9 cellular contexts compared by ENCODE assay signal in genomic region chr1:182617734-182618288, GRCh38. TPM values are rescaled to one million over a fixed set of nuclear protein-coding genes. Genes with fewer than 3 reads are reported as not detected.
DNase-seq lines count a peak whose midpoint lies in the region; ATAC-seq and TF ChIP-seq lines count a peak whose summit lies in the region.
"Had no signal": no experiment of that assay in that cellular context is flagged by ENCODE, and none has a peak within 500 bp of the region (broad histone marks: within the 10 kb centered on the region; RNA-seq: fewer than 3 reads in every experiment).

No MANE protein-coding gene starts in this region.

- peaks cover 12% of the 10 kb centered on the region for H3K27me3 ChIP-seq in fibroblast of lung (ENCODE audit: control insufficient read depth, insufficient read depth, low read length)
- H3K27me3 ChIP-seq: right lobe of liver had no signal

- H3K27ac Mint-ChIP-seq in T-helper 1 cell treated with Interleukin-12 subunit alpha and Interleukin-12 subunit beta and Interleukin-4 antibody, amounts not matched to agents 30 μg/mL and 1 μg/mL, for 36 hours: peak overlapping the region; percentile 81
- peak overlapping the region; percentile 90 for H3K27ac Mint-ChIP-seq in stimulated activated effector memory CD8-positive, alpha-beta T cell treated with anti-CD3 and anti-CD28 coated beads, Interleukin-12 subunit alpha, Interleukin-12 subunit beta, amount 100 ng/mL, for 72 hours

- no peak overlapping the region for H3K4me2 ChIP-seq in fibroblast of lung (ENCODE audit: extremely low read depth, insufficient read depth, low read length)

- H3K36me3 ChIP-seq in fibroblast of lung (ENCODE audit: control insufficient read depth, insufficient read depth, low read length): no peaks in the 10 kb centered on the region
- H3K36me3 ChIP-seq: right lobe of liver had no signal

- peaks cover 10% of the 10 kb centered on the region for H3K9me3 Mint-ChIP-seq in T-helper 1 cell treated with Interleukin-12 subunit alpha and Interleukin-12 subunit beta and Interleukin-4 antibody, amounts not matched to agents 30 μg/mL and 1 μg/mL, for 36 hours
- H3K9me3 Mint-ChIP-seq in stimulated activated effector memory CD8-positive, alpha-beta T cell treated with anti-CD3 and anti-CD28 coated beads, Interleukin-12 subunit alpha, Interleukin-12 subunit beta, amount 100 ng/mL, for 72 hours: peaks cover 3% of the 10 kb centered on the region

- H4K20me1 ChIP-seq in fibroblast of lung (ENCODE audit: control insufficient read depth, extremely low read depth, insufficient read depth, low read length): no peaks in the 10 kb centered on the region

- H3K4me3 ChIP-seq in fibroblast of lung (replicated peaks in 1 of 4; ENCODE audit: control extremely low read depth in 1 of 4, insufficient read depth in 1 of 4, low read depth in 3 of 4, low read length in 4 of 4): no peak overlapping the region
- H3K4me3 ChIP-seq: right lobe of liver had no signal

- H3K4me1 Mint-ChIP-seq in T-helper 1 cell treated with Interleukin-12 subunit alpha and Interleukin-12 subunit beta and Interleukin-4 antibody, amounts not matched to agents 30 μg/mL and 1 μg/mL, for 36 hours (ENCODE audit: low read depth): peaks cover 62% of the 10 kb centered on the region
- peaks cover 66% of the 10 kb centered on the region for H3K4me1 Mint-ChIP-seq in stimulated activated effector memory CD8-positive, alpha-beta T cell treated with anti-CD3 and anti-CD28 coated beads, Interleukin-12 subunit alpha, Interleukin-12 subunit beta, amount 100 ng/mL, for 72 hours

- H3K4me1 ChIP-seq in fibroblast of lung (ENCODE audit: control insufficient read depth, extremely low read depth, insufficient read depth, low read length): peaks cover 2% of the 10 kb centered on the region

- no peak for DNase-seq in T-helper 1 cell
- peak; percentile 64 for DNase-seq in NCI-H748 (lab: John Stamatoyannopoulos, UW; ENCODE audit: unreplicated experiment)
- DNase-seq in fibroblast of lung (ENCODE audit: low read depth in 2 of 2): peak; percentile 32 to 57
- no peak for DNase-seq in stimulated activated effector memory CD8-positive, alpha-beta T cell treated with anti-CD3 and anti-CD28 coated beads, Interleukin-12 subunit alpha, Interleukin-12 subunit beta, amount 100 ng/mL, for 72 hours (ENCODE audit: low spot score in 2 of 2)
- DNase-seq in SW 1271 (lab: John Stamatoyannopoulos, UW): no peak
- DNase-seq: right lobe of liver had no signal

- peaks cover 12% of the 10 kb centered on the region for H3K36me3 Mint-ChIP-seq in T-helper 1 cell treated with Interleukin-12 subunit alpha and Interleukin-12 subunit beta and Interleukin-4 antibody, amounts not matched to agents 30 μg/mL and 1 μg/mL, for 36 hours (ENCODE audit: low read depth)
- H3K36me3 Mint-ChIP-seq in stimulated activated effector memory CD8-positive, alpha-beta T cell treated with anti-CD3 and anti-CD28 coated beads, Interleukin-12 subunit alpha, Interleukin-12 subunit beta, amount 100 ng/mL, for 72 hours: peaks cover 18% of the 10 kb centered on the region

- H2AFZ ChIP-seq in fibroblast of lung (ENCODE audit: low read length): no peak overlapping the region

- ATAC-seq in stimulated activated effector memory CD8-positive, alpha-beta T cell treated with anti-CD3 and anti-CD28 coated beads, Interleukin-12 subunit alpha, Interleukin-12 subunit beta, amount 100 ng/mL, for 72 hours: no peak
- no peak for ATAC-seq in HG02885 (IDR thresholded peaks at IDR 0.05; ENCODE audit: poor library complexity, unreplicated experiment)
- no peak for ATAC-seq in HG02938 (IDR thresholded peaks at IDR 0.05; ENCODE audit: unreplicated experiment)
- ATAC-seq: right lobe of liver had no signal

- no peaks in the 10 kb centered on the region for H3K79me2 ChIP-seq in fibroblast of lung (ENCODE audit: control insufficient read depth, insufficient read depth, low read length)

- H3K9me3 ChIP-seq in fibroblast of lung (ENCODE audit: control insufficient read depth, insufficient read depth, low read depth, low read length): no peaks in the 10 kb centered on the region
- H3K9me3 ChIP-seq: right lobe of liver had no signal

- peaks cover 50% of the 10 kb centered on the region for H3K27me3 Mint-ChIP-seq in T-helper 1 cell treated with Interleukin-12 subunit alpha and Interleukin-12 subunit beta and Interleukin-4 antibody, amounts not matched to agents 30 μg/mL and 1 μg/mL, for 36 hours (ENCODE audit: low read depth)

- no peak overlapping the region for H3K9ac ChIP-seq in fibroblast of lung (ENCODE audit: insufficient read depth, low read length)

- TF ChIP-seq CTCF in fibroblast of lung (conservative IDR thresholded peaks at IDR 0.05 in 1 of 2, IDR thresholded peaks at IDR 0.05 in 1 of 2; ENCODE audit: low read depth in 1 of 2, low read length in 2 of 2): no peak

- H3K27ac ChIP-seq in fibroblast of lung (ENCODE audit: insufficient read depth, low read length): no peak overlapping the region
- H3K27ac ChIP-seq: right lobe of liver had no signal

- peak overlapping the region; percentile 12 for H3K4me3 Mint-ChIP-seq in T-helper 1 cell treated with Interleukin-12 subunit alpha and Interleukin-12 subunit beta and Interleukin-4 antibody, amounts not matched to agents 30 μg/mL and 1 μg/mL, for 36 hours
- H3K4me3 Mint-ChIP-seq in stimulated activated effector memory CD8-positive, alpha-beta T cell treated with anti-CD3 and anti-CD28 coated beads, Interleukin-12 subunit alpha, Interleukin-12 subunit beta, amount 100 ng/mL, for 72 hours: peak overlapping the region; percentile 74

RNA-seq across cellular contexts. Expression of gene RGS16, which starts 13.6 kb away (rescaled TPM):
- total RNA-seq in fibroblast of lung: 0.33 and 0.77 TPM in 2 replicates
- 0.09 and 0.17 TPM in 2 replicates for polyA plus RNA-seq in fibroblast of lung
- polyA plus RNA-seq in fibroblast of lung (2012): 0.15 and 0.20 TPM in 2 replicates
- not detected in 2 replicates for polyA minus RNA-seq in fibroblast of lung (ENCODE audit: low replicate concordance)

RNA-seq across cellular contexts. Expression of gene RNASEL, which starts 28.8 kb away (rescaled TPM):
- total RNA-seq in fibroblast of lung: 9.0 and 9.6 TPM in 2 replicates
- polyA plus RNA-seq in fibroblast of lung: 4.0 and 6.1 TPM in 2 replicates
- 3.1 and 4.7 TPM in 2 replicates for polyA plus RNA-seq in fibroblast of lung (2012)
- polyA minus RNA-seq in fibroblast of lung (ENCODE audit: low replicate concordance): 0.74 and 1.0 TPM in 2 replicates

Comparison
In these comparisons a context has a peak if more than half of its experiments do, and no peak if none do; other contexts are left out.
1. DNase-seq: peak in NCI-H748 (single experiment) and fibroblast of lung (2 of 2); none in T-helper 1 cell (0 of 5), stimulated activated effector memory CD8-positive, alpha-beta T cell treated with anti-CD3 and anti-CD28 coated beads, Interleukin-12 subunit alpha, Interleukin-12 subunit beta, amount 100 ng/mL, for 72 hours (0 of 2) and SW 1271 (0 of 2).